6 cellular contexts compared by ENCODE assay signal in the genomic region with DNA sequence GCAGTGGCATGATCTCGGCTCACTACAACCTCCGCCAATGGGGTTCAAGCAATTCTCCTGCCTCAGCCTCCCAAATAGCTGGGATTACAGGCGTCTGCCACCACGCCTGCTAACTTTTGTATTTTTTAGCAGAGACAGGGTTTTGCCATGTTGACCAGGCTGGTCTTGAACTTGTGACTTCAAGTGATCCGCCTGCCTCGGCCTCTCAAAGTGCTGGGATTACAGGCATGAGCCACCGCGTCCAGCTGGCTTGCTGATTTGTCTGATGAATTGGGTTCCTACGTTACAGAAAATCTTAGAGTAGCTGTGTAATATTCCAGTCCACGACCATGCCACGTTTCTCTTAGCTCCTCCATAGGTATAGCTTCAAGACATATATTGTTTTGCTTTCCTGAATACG.
DNase-seq lines count a peak whose midpoint lies in the region; TF ChIP-seq lines count a peak whose summit lies in the region.
"Not testable (repeated sequence)": the region's sequence is repeated elsewhere in the genome, so short reads cannot be mapped to it uniquely, and the experiment has no call there.

No MANE protein-coding gene starts in this region.

- H3K9me3 ChIP-seq in colonic mucosa, esophagus muscularis mucosa, stomach: not testable (repeated sequence)

- H3K4me3 Mint-ChIP-seq in osteocyte (ENCODE audit: unreplicated experiment) = not testable (repeated sequence)

- H3K36me3 Mint-ChIP-seq in osteocyte (ENCODE audit: unreplicated experiment) = not testable (repeated sequence)

- not testable (repeated sequence) for TF ChIP-seq EP300 in esophagus muscularis mucosa (IDR thresholded peaks at IDR 0.05); stomach (IDR thresholded peaks at IDR 0.05)

- H3K27ac ChIP-seq in colonic mucosa; esophagus muscularis mucosa (replicated peaks in 1 of 4); stomach: not testable (repeated sequence)

- H3K27me3 ChIP-seq in colonic mucosa, stomach: not testable (repeated sequence)
- peaks cover 0 to 29% (median 0%) of the 10 kb centered on the region in 4 donors for H3K27me3 ChIP-seq in esophagus muscularis mucosa

- TF ChIP-seq CTCF in colonic mucosa (IDR thresholded peaks at IDR 0.05); esophagus muscularis mucosa (IDR thresholded peaks at IDR 0.05); osteocyte (IDR thresholded peaks at IDR 0.05); stomach (IDR thresholded peaks at IDR 0.05): not testable (repeated sequence)

- intact Hi-C loops in colonic mucosa (cut with DNase I); esophagus muscularis mucosa (cut with DNase I); stomach (cut with DNase I; ENCODE audit: low total_unique reads): not testable (repeated sequence)

- H3K9ac ChIP-seq in colonic mucosa (ENCODE audit: low read depth in 2 of 2, low read length in 2 of 2) = not testable (repeated sequence)

- DNase-seq in colonic mucosa = peak; percentile 7
- peak; percentile 18 for DNase-seq in ecto neural progenitor cell (ENCODE audit: low spot score)
- DNase-seq in esophagus muscularis mucosa (ENCODE audit: extremely low spot score) = peak; percentile 60
- DNase-seq in mesenteric fat pad (ENCODE audit: low spot score) = peak; percentile 55
- DNase-seq in osteocyte (ENCODE audit: extremely low spot score, unreplicated experiment) = peak; percentile 46
- DNase-seq in stomach = peak; percentile 2

- H3K27ac Mint-ChIP-seq in osteocyte (ENCODE audit: unreplicated experiment) = not testable (repeated sequence)

- WGBS in esophagus muscularis mucosa = 85% methylated on average over 12 of the region's 12 CpGs
- 85 to 90% (median 87%) methylated on average over 12 of the region's 12 CpGs for WGBS in stomach, 5 donors

- not testable (repeated sequence) for H3K36me3 ChIP-seq in colonic mucosa, esophagus muscularis mucosa, stomach

- not testable (repeated sequence) for TF ChIP-seq POLR2A in esophagus muscularis mucosa (IDR thresholded peaks at IDR 0.05; ENCODE audit: low read depth); stomach (IDR thresholded peaks at IDR 0.05)

- H3K27me3 Mint-ChIP-seq in osteocyte (ENCODE audit: unreplicated experiment) = peaks cover 30% of the 10 kb centered on the region

- peaks cover 19% of the 10 kb centered on the region for H3K4me1 Mint-ChIP-seq in osteocyte (ENCODE audit: unreplicated experiment)

- H3K9me3 Mint-ChIP-seq in osteocyte (ENCODE audit: unreplicated experiment) = not testable (repeated sequence)

- H3K4me1 ChIP-seq in colonic mucosa, esophagus muscularis mucosa, stomach: not testable (repeated sequence)

- not testable (repeated sequence) for H3K4me3 ChIP-seq in colonic mucosa, esophagus muscularis mucosa, stomach

Comparison
In these comparisons a context has a peak if more than half of its experiments do, and no peak if none do; other contexts are left out.
1. DNase-seq: peak in every context shown above with its lines; median percentile 60 in esophagus muscularis mucosa; 55 in mesenteric fat pad; 46 in osteocyte; 18 in ecto neural progenitor cell; 7 in colonic mucosa; 2 in stomach.